1 cellular context compared by ENCODE assay signal in the genomic region with DNA sequence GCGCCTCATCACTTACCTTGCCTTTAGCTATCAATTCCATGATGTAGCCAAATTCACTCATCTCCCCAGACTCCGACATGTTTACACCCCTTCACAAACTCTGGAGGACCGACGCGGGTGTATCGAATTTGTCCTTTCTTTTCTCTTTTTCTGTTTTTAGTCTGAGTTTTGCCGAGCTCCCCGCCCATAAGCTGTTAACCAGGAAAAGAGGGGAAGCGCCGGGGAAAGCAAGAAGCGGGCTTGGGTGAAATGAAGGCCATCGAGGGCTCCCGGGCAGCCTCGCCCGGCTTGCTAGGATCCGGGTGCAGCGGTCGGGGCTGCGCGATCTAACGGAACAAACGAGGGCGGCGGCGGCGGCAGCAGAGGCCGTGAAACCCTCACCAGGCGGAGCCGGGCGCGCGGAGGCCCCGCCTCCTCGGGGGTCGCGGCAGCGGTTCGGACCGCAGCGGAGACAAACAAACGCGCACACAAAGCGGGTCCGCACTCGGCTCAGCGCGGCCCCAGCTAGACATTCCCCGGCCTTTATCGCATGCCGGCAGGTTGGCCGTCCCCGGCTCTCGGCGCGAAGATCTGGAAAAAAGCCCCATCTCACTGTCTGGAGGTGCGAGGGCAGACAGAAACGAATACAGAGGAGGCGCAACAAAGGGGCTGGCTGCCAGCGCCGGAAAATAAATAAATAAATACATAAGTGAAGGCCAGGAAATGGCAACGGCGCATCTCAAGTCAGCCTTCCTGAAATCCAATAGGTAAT.
TF ChIP-seq lines count a peak whose summit lies in the region.

No MANE protein-coding gene starts in this region.

TF ChIP-seq in HepG2, 621 proteins besides CTCF, POLR2A, EP300 and RAD21 (continued from another document and continues in another):
- TF ChIP-seq, protein P1, sequence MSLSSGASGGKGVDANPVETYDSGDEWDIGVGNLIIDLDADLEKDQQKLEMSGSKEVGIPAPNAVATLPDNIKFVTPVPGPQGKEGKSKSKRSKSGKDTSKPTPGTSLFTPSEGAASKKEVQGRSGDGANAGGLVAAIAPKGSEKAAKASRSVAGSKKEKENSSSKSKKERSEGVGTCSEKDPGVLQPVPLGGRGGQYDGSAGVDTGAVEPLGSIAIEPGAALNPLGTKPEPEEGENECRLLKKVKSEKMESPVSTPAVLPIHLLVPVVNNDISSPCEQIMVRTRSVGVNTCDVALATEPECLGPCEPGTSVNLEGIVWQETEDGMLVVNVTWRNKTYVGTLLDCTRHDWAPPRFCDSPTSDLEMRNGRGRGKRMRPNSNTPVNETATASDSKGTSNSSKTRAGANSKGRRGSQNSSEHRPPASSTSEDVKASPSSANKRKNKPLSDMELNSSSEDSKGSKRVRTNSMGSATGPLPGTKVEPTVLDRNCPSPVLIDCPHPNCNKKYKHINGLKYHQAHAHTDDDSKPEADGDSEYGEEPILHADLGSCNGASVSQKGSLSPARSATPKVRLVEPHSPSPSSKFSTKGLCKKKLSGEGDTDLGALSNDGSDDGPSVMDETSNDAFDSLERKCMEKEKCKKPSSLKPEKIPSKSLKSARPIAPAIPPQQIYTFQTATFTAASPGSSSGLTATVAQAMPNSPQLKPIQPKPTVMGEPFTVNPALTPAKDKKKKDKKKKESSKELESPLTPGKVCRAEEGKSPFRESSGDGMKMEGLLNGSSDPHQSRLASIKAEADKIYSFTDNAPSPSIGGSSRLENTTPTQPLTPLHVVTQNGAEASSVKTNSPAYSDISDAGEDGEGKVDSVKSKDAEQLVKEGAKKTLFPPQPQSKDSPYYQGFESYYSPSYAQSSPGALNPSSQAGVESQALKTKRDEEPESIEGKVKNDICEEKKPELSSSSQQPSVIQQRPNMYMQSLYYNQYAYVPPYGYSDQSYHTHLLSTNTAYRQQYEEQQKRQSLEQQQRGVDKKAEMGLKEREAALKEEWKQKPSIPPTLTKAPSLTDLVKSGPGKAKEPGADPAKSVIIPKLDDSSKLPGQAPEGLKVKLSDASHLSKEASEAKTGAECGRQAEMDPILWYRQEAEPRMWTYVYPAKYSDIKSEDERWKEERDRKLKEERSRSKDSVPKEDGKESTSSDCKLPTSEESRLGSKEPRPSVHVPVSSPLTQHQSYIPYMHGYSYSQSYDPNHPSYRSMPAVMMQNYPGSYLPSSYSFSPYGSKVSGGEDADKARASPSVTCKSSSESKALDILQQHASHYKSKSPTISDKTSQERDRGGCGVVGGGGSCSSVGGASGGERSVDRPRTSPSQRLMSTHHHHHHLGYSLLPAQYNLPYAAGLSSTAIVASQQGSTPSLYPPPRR (CRISPR knock-in tag; IDR thresholded peaks at IDR 0.05; ENCODE audit: borderline replicate concordance): no peak
- TF ChIP-seq ZSCAN25 (CRISPR knock-in tag; IDR thresholded peaks at IDR 0.05) (no peak), ZNF569 (CRISPR knock-in tag; IDR thresholded peaks at IDR 0.05; ENCODE audit: borderline replicate concordance) (no peak), ZNF749 (CRISPR knock-in tag; IDR thresholded peaks at IDR 0.05; ENCODE audit: borderline replicate concordance) (no peak), SAFB2 (CRISPR knock-in tag; IDR thresholded peaks at IDR 0.05; ENCODE audit: borderline replicate concordance, low read depth) (no peak), ASH2L (IDR thresholded peaks at IDR 0.05; ENCODE audit: insufficient read length, low read depth, low read length) (no peak), SMAD9 (CRISPR knock-in tag; IDR thresholded peaks at IDR 0.05) (no peak), CHD4 (IDR thresholded peaks at IDR 0.05; ENCODE audit: borderline replicate concordance, low read length) (no peak), KMT2B (CRISPR knock-in tag; IDR thresholded peaks at IDR 0.05) (no peak), U2AF2 (IDR thresholded peaks at IDR 0.05; ENCODE audit: low read depth, low read length) (no peak), CBFB (CRISPR knock-in tag; IDR thresholded peaks at IDR 0.05) (no peak), SALL2 (CRISPR knock-in tag; IDR thresholded peaks at IDR 0.05) (no peak), CCDC6 (CRISPR knock-in tag; IDR thresholded peaks at IDR 0.05) (no peak), ZMYM2 (CRISPR knock-in tag; IDR thresholded peaks at IDR 0.05) (no peak), EEA1 (CRISPR knock-in tag; IDR thresholded peaks at IDR 0.05; ENCODE audit: borderline replicate concordance) (no peak), ZEB1 (IDR thresholded peaks at IDR 0.05; ENCODE audit: insufficient replicate concordance, low read depth) (no peak), NBN (conservative IDR thresholded peaks at IDR 0.05) (no peak), ZNF382 (CRISPR knock-in tag; IDR thresholded peaks at IDR 0.05; ENCODE audit: borderline replicate concordance) (no peak), ZNF605 (CRISPR knock-in tag; IDR thresholded peaks at IDR 0.05) (0 out of 2 replicates have a peak, but pooled peaks have one; percentile 36), MAF1 (CRISPR knock-in tag; IDR thresholded peaks at IDR 0.05; ENCODE audit: borderline replicate concordance) (no peak), ZNF746 (CRISPR knock-in tag; IDR thresholded peaks at IDR 0.05) (no peak), SOX5 (CRISPR knock-in tag; IDR thresholded peaks at IDR 0.05; ENCODE audit: borderline replicate concordance) (no peak), NFKB2 (CRISPR knock-in tag; IDR thresholded peaks at IDR 0.05; ENCODE audit: borderline replicate concordance) (no peak), ZNF891 (CRISPR knock-in tag; IDR thresholded peaks at IDR 0.05) (no peak), FOXK2 (IDR thresholded peaks at IDR 0.05) (no peak), ZNF451 (CRISPR knock-in tag; IDR thresholded peaks at IDR 0.05) (no peak), HNRNPH1 (optimal IDR thresholded peaks at IDR 0.05; ENCODE audit: low read depth, low read length) (no peak), ZNF350 (CRISPR knock-in tag; IDR thresholded peaks at IDR 0.05; ENCODE audit: borderline replicate concordance, low read depth) (no peak), MAFK (conservative IDR thresholded peaks at IDR 0.05 in 1 of 2, IDR thresholded peaks at IDR 0.05 in 1 of 2; ENCODE audit: low read length in 2 of 2) (no peak), ZFP36L2 (CRISPR knock-in tag; IDR thresholded peaks at IDR 0.05) (no peak), CCAR2 (optimal IDR thresholded peaks at IDR 0.05; ENCODE audit: low read depth, low read length) (no peak), SP5 (CRISPR knock-in tag; IDR thresholded peaks at IDR 0.05; ENCODE audit: borderline replicate concordance, low read depth) (no peak), ZSCAN21 (CRISPR knock-in tag; IDR thresholded peaks at IDR 0.05; ENCODE audit: borderline replicate concordance) (no peak), SP4 (CRISPR knock-in tag; IDR thresholded peaks at IDR 0.05) (0 out of 2 replicates have a peak, but pooled peaks have one; percentile 20), ZBTB20 (CRISPR knock-in tag; IDR thresholded peaks at IDR 0.05; ENCODE audit: borderline replicate concordance, low read depth) (no peak)
- TF ChIP-seq, protein P2, sequence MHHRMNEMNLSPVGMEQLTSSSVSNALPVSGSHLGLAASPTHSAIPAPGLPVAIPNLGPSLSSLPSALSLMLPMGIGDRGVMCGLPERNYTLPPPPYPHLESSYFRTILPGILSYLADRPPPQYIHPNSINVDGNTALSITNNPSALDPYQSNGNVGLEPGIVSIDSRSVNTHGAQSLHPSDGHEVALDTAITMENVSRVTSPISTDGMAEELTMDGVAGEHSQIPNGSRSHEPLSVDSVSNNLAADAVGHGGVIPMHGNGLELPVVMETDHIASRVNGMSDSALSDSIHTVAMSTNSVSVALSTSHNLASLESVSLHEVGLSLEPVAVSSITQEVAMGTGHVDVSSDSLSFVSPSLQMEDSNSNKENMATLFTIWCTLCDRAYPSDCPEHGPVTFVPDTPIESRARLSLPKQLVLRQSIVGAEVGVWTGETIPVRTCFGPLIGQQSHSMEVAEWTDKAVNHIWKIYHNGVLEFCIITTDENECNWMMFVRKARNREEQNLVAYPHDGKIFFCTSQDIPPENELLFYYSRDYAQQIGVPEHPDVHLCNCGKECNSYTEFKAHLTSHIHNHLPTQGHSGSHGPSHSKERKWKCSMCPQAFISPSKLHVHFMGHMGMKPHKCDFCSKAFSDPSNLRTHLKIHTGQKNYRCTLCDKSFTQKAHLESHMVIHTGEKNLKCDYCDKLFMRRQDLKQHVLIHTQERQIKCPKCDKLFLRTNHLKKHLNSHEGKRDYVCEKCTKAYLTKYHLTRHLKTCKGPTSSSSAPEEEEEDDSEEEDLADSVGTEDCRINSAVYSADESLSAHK (CRISPR knock-in tag; IDR thresholded peaks at IDR 0.05; ENCODE audit: borderline replicate concordance): no peak
- TF ChIP-seq, protein P3, sequence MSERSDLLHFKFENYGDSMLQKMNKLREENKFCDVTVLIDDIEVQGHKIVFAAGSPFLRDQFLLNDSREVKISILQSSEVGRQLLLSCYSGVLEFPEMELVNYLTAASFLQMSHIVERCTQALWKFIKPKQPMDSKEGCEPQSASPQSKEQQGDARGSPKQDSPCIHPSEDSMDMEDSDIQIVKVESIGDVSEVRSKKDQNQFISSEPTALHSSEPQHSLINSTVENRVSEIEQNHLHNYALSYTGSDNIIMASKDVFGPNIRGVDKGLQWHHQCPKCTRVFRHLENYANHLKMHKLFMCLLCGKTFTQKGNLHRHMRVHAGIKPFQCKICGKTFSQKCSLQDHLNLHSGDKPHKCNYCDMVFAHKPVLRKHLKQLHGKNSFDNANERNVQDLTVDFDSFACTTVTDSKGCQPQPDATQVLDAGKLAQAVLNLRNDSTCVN (CRISPR knock-in tag; IDR thresholded peaks at IDR 0.05; ENCODE audit: borderline replicate concordance): no peak
- TF ChIP-seq, protein P4, sequence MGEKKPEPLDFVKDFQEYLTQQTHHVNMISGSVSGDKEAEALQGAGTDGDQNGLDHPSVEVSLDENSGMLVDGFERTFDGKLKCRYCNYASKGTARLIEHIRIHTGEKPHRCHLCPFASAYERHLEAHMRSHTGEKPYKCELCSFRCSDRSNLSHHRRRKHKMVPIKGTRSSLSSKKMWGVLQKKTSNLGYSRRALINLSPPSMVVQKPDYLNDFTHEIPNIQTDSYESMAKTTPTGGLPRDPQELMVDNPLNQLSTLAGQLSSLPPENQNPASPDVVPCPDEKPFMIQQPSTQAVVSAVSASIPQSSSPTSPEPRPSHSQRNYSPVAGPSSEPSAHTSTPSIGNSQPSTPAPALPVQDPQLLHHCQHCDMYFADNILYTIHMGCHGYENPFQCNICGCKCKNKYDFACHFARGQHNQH (CRISPR knock-in tag; IDR thresholded peaks at IDR 0.05): no peak
- TF ChIP-seq, protein P5, sequence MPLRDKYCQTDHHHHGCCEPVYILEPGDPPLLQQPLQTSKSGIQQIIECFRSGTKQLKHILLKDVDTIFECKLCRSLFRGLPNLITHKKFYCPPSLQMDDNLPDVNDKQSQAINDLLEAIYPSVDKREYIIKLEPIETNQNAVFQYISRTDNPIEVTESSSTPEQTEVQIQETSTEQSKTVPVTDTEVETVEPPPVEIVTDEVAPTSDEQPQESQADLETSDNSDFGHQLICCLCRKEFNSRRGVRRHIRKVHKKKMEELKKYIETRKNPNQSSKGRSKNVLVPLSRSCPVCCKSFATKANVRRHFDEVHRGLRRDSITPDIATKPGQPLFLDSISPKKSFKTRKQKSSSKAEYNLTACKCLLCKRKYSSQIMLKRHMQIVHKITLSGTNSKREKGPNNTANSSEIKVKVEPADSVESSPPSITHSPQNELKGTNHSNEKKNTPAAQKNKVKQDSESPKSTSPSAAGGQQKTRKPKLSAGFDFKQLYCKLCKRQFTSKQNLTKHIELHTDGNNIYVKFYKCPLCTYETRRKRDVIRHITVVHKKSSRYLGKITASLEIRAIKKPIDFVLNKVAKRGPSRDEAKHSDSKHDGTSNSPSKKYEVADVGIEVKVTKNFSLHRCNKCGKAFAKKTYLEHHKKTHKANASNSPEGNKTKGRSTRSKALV (CRISPR knock-in tag; IDR thresholded peaks at IDR 0.05): 0 out of 2 replicates have a peak, but pooled peaks have one; percentile 20
- TF ChIP-seq, protein P6, sequence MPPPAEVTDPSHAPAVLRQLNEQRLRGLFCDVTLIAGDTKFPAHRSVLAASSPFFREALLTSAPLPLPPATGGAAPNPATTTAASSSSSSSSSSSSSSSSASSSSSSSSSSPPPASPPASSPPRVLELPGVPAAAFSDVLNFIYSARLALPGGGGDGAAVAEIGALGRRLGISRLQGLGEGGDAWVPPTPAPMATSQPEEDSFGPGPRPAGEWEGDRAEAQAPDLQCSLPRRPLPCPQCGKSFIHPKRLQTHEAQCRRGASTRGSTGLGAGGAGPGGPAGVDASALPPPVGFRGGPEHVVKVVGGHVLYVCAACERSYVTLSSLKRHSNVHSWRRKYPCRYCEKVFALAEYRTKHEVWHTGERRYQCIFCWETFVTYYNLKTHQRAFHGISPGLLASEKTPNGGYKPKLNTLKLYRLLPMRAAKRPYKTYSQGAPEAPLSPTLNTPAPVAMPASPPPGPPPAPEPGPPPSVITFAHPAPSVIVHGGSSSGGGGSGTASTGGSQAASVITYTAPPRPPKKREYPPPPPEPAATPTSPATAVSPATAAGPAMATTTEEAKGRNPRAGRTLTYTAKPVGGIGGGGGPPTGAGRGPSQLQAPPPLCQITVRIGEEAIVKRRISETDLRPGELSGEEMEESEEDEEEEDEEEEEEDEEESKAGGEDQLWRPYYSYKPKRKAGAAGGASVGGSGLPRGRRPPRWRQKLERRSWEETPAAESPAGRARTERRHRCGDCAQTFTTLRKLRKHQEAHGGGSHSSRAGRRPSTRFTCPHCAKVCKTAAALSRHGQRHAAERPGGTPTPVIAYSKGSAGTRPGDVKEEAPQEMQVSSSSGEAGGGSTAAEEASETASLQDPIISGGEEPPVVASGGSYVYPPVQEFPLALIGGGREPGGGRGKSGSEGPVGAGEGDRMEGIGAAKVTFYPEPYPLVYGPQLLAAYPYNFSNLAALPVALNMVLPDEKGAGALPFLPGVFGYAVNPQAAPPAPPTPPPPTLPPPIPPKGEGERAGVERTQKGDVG (CRISPR knock-in tag; IDR thresholded peaks at IDR 0.05; ENCODE audit: borderline replicate concordance): no peak
- TF ChIP-seq, protein P7, sequence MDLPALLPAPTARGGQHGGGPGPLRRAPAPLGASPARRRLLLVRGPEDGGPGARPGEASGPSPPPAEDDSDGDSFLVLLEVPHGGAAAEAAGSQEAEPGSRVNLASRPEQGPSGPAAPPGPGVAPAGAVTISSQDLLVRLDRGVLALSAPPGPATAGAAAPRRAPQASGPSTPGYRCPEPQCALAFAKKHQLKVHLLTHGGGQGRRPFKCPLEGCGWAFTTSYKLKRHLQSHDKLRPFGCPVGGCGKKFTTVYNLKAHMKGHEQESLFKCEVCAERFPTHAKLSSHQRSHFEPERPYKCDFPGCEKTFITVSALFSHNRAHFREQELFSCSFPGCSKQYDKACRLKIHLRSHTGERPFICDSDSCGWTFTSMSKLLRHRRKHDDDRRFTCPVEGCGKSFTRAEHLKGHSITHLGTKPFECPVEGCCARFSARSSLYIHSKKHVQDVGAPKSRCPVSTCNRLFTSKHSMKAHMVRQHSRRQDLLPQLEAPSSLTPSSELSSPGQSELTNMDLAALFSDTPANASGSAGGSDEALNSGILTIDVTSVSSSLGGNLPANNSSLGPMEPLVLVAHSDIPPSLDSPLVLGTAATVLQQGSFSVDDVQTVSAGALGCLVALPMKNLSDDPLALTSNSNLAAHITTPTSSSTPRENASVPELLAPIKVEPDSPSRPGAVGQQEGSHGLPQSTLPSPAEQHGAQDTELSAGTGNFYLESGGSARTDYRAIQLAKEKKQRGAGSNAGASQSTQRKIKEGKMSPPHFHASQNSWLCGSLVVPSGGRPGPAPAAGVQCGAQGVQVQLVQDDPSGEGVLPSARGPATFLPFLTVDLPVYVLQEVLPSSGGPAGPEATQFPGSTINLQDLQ (CRISPR knock-in tag; IDR thresholded peaks at IDR 0.05): no peak
